Comparison of ENCODE assay signal across 20 cellular contexts in the genomic region with DNA sequence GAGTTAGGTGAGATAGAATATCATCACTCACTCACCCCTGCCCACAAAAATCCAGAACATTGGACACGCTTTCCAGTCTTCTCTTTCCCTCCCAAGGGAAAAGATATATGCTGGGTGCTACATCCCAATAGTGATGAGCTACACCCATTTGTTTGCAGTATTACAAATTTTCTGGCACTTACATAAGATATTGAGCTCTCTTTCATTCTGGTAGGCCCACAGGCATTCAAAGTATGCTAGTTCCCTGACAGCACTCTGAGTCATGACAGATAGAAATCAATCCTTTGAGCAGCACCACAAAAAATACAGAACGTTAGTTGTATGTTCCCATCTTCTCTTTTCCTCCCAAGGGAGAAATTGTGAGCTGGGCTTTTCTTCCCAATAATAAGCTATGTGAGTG.
DNase-seq lines count a peak whose midpoint lies in the region; FAIRE-seq and TF ChIP-seq lines count a peak whose summit lies in the region.
"Had no signal": no experiment of that assay in that cellular context is flagged by ENCODE, and none has a peak within 500 bp of the region (broad histone marks: within the 10 kb centered on the region; RNA-seq: fewer than 3 reads in every experiment).

No MANE protein-coding gene starts in this region.

- TF ChIP-seq POLR2A in H54 (IDR thresholded peaks at IDR 0.05; ENCODE audit: low read depth, low read length) = no peak

- H3K27me3 ChIP-seq in PC-9 (ENCODE audit: insufficient read depth, low read depth) = no peaks in the 10 kb centered on the region
- H3K27me3 ChIP-seq: body of pancreas, ovary, Peyer's patch had no signal

- no peaks in the 10 kb centered on the region for H3K79me2 ChIP-seq in PC-9 (ENCODE audit: low read depth)

- no peak overlapping the region for H3K4me2 ChIP-seq in PC-9

- CTCF ChIA-PET in PC-9 (lab: Charles Lee) (no interaction called here), GM10248 (lab: Yijun Ruan, JAX) (interaction anchor here (1.3 kb wide), 1 partner anchor 22 kb away, joined by 3 read pairs; no protein-coding TSS in a partner anchor)

- no peak for TF ChIP-seq CTCF in PC-9 (conservative IDR thresholded peaks at IDR 0.05)
- no peak for TF ChIP-seq CTCF in cardiac fibroblast (IDR thresholded peaks at IDR 0.05; ENCODE audit: low read depth, low read length)
- no peak for TF ChIP-seq CTCF in GM10248 (IDR thresholded peaks at IDR 0.05; ENCODE audit: control extremely low read depth, extremely low read depth, low read depth, missing control alignments)

- POLR2A ChIA-PET in PC-9 (lab: Charles Lee; ENCODE audit: unreplicated experiment) (interaction anchor here (0.7 kb wide), 1 partner anchor 1098 kb away, joined by 4 read pairs; no protein-coding TSS in a partner anchor), GM10248 (lab: Yijun Ruan, JAX) (no interaction called here)

- no peak overlapping the region for H2AFZ ChIP-seq in PC-9

- BruUV-seq in PC-9 (replicated peaks; lab: Mats Ljungman, UMichigan) = no TSS peak

- no peaks in the 10 kb centered on the region for H3K4me1 ChIP-seq in PC-9 (replicated peaks; ENCODE audit: insufficient read depth)
- H3K4me1 ChIP-seq: body of pancreas, Peyer's patch had no signal

- H3F3A ChIP-seq in PC-9 (ENCODE audit: insufficient read depth, low read depth) = no peaks in the 10 kb centered on the region

- no peak for FAIRE-seq in H54 (lab: Jason Lieb, UNC)
- FAIRE-seq: GM19239 had no signal

- H4K20me1 ChIP-seq in PC-9 (ENCODE audit: insufficient read depth) = no peaks in the 10 kb centered on the region

- H3K4me3 ChIP-seq in PC-9 (no peak overlapping the region), cardiac fibroblast (replicated peaks in 1 of 2; ENCODE audit: low read depth in 2 of 2, low read length in 2 of 2) (no peak overlapping the region)
- H3K4me3 ChIP-seq: body of pancreas, ovary, Peyer's patch had no signal

- H3K27ac ChIP-seq in PC-9 = no peak overlapping the region
- H3K27ac ChIP-seq: body of pancreas, ovary, Peyer's patch had no signal

- no peaks in the 10 kb centered on the region for H3K9me2 ChIP-seq in PC-9 (ENCODE audit: insufficient read depth)

- no peaks in the 10 kb centered on the region for H3K9me3 ChIP-seq in PC-9 (ENCODE audit: insufficient read depth, low read depth)
- H3K9me3 ChIP-seq: ovary, Peyer's patch had no signal

- intact Hi-C loops in PC-9 (cut with micrococcal nuclease; ENCODE audit: unreplicated experiment) = no loop called here

- DNase-seq in H54 (ENCODE audit: insufficient read length, low spot score) = peak; percentile 1
- DNase-seq in PC-9 = peak; percentile 29 to 48
- DNase-seq in cardiac fibroblast (ENCODE audit: low read depth in 2 of 2) = peak; percentile 21 to 32
- peak; percentile 44 for DNase-seq in kidney tubule cell (ENCODE audit: low spot score)
- no peak for DNase-seq in MV-4-11 (lab: John Stamatoyannopoulos, UW)
- no peak for DNase-seq in cerebellar nuclear complex (lab: John Stamatoyannopoulos, UW)
- DNase-seq in KG1 (lab: John Stamatoyannopoulos, UW) = no peak
- no peak for DNase-seq in GM10248 (ENCODE audit: extremely low spot score)
- DNase-seq: activated CD4-positive, alpha-beta T cell treated with anti-CD3 and anti-CD28 coated beads, Interleukin-2, amount 10 ng/mL, durations not matched to agents 7 days and 5 days; body of pancreas; CD4-positive, alpha-beta memory T cell; DND-41; erythroblast; head of caudate nucleus; naive thymus-derived CD4-positive, alpha-beta T cell; NCI-H1436 treated with DMSO at 0.1 percent for 48 hours; ovary; Peyer's patch; stimulated activated naive CD8-positive, alpha-beta T cell treated with anti-CD3 and anti-CD28 coated beads, Interleukin-15, amount 100 ng/mL, for 72 hours had no signal

- H3K36me3 ChIP-seq in PC-9 (ENCODE audit: low read depth) = no peaks in the 10 kb centered on the region
- H3K36me3 ChIP-seq: ovary, Peyer's patch had no signal

Comparison
In these comparisons a context has a peak if more than half of its experiments do, and no peak if none do; other contexts are left out.
1. DNase-seq: peak in H54 (single experiment), PC-9 (2 of 2), cardiac fibroblast (2 of 2) and kidney tubule cell (single experiment); none in MV-4-11 (single experiment), cerebellar nuclear complex (0 of 2), KG1 (single experiment) and GM10248 (single experiment).